Comparison of ENCODE assay signal across 17 cellular contexts in genomic region chr9:136672431-136673087, GRCh38. TPM values are rescaled to one million over a fixed set of nuclear protein-coding genes. Genes with fewer than 3 reads are reported as not detected.
DNase-seq lines count a peak whose midpoint lies in the region; ATAC-seq and TF ChIP-seq lines count a peak whose summit lies in the region.
"Had no signal": no experiment of that assay in that cellular context is flagged by ENCODE, and none has a peak within 500 bp of the region (broad histone marks: within the 10 kb centered on the region; RNA-seq: fewer than 3 reads in every experiment).

No MANE protein-coding gene starts in this region.

- no peaks in the 10 kb centered on the region for H3K9me3 Mint-ChIP-seq in WTC11

- H3K36me3 ChIP-seq in HCT116 (ENCODE audit: control insufficient read depth in 1 of 2, insufficient read depth in 2 of 2, low read length in 2 of 2) (peaks cover 0 to 7% of the 10 kb centered on the region in 2 experiments; a peak in 2 of 4 replicates), mesodermal cell (ENCODE audit: control insufficient read depth, insufficient read depth, low read length) (peaks cover 18% of the 10 kb centered on the region)
- H3K36me3 ChIP-seq: brain microvascular endothelial cell, colonic mucosa had no signal

- ATAC-seq in HCT116 = no peak
- no peak for ATAC-seq in WTC11
- ATAC-seq in HG02610 (IDR thresholded peaks at IDR 0.05; ENCODE audit: unreplicated experiment) = no peak

- TF ChIP-seq CTCF in HCT116 (IDR thresholded peaks at IDR 0.05 in 2 of 3, conservative IDR thresholded peaks at IDR 0.05 in 1 of 3; ENCODE audit: borderline replicate concordance in 1 of 3, insufficient read depth in 1 of 3, low read depth in 2 of 3, low read length in 2 of 3) (no peak), WTC11 (IDR thresholded peaks at IDR 0.05) (no peak)

- CTCF ChIA-PET in HCT116 (lab: Charles Lee) = interaction anchor here (1.1 to 2.3 kb wide), 4 partner anchors 9 to 310 kb away, joined by 3 to 18 read pairs (median 6); partner anchors contain the start of gene DNLZ
- CTCF ChIA-PET in WTC11 (lab: Charles Lee) = interaction anchor here (0.6 to 3.4 kb wide), 35 partner anchors 11 to 357 kb away, joined by 3 to 103 read pairs (median 4); partner anchors contain the start of genes AGPAT2 and DNLZ

- no peak overlapping the region for H3K4me3 Mint-ChIP-seq in WTC11

- H3K4me1 ChIP-seq in HCT116 (ENCODE audit: control insufficient read depth in 1 of 2, insufficient read depth in 2 of 2, low read length in 2 of 2) (peaks cover 0 to 34% of the 10 kb centered on the region in 2 experiments; a peak in 2 of 4 replicates), mesodermal cell (ENCODE audit: control insufficient read depth, insufficient read depth, low read length, poor library complexity, severe bottlenecking) (no peaks in the 10 kb centered on the region)
- H3K4me1 ChIP-seq: colonic mucosa had no signal

- H3K4me3 ChIP-seq in HCT116 (replicated peaks in 1 of 2; ENCODE audit: low read depth in 1 of 2, low read length in 2 of 2) (no peak overlapping the region), mesodermal cell (ENCODE audit: extremely low read depth, insufficient read depth, low read length, poor library complexity, severe bottlenecking) (no peak overlapping the region)
- H3K4me3 ChIP-seq: colonic mucosa, stomach had no signal

- H3K27ac Mint-ChIP-seq in WTC11 = no peak overlapping the region

- H3K4me2 ChIP-seq in HCT116 (ENCODE audit: low read length) = no peak overlapping the region

- H3K9ac ChIP-seq in HCT116 (ENCODE audit: low read length) = no peak overlapping the region

- no peaks in the 10 kb centered on the region for H3K36me3 Mint-ChIP-seq in WTC11

- no TSS peak for BruUV-seq in HCT116 (replicated peaks; lab: Mats Ljungman, UMichigan)

- RAD21 ChIA-PET in HCT116 (lab: Charles Lee; ENCODE audit: low non-redundant PET in 1 of 2, low total read pairs in 2 of 2, uncharacterized antibody in 2 of 2, unreplicated experiment in 2 of 2) = no interaction called here

- POLR2A ChIA-PET in HCT116 (lab: Charles Lee) = interaction anchor here (1.5 kb wide), 1 partner anchor 21 kb away, joined by 5 read pairs; no protein-coding TSS in a partner anchor
- POLR2A ChIA-PET in WTC11 (lab: Charles Lee) = no interaction called here

- DNase-seq in HCT116 (ENCODE audit: low read depth, low spot score) (no peak), WTC11 (ENCODE audit: low spot score) (no peak), SHP77 (lab: John Stamatoyannopoulos, UW) (no peak), NCI-H510A (lab: John Stamatoyannopoulos, UW) (no peak)
- DNase-seq: activated effector memory CD4-positive, alpha-beta T cell treated with anti-CD3 and anti-CD28 coated beads, Interleukin-2, amount 50 U/mL, for 16 hours; brain microvascular endothelial cell; colonic mucosa; DMS79 treated with DMSO at 0.1 percent for 48 hours; KG1; NCI-H187 treated with DMSO at 0.1 percent for 48 hours; NCI-H82; SIG-M5; stomach; WERI-Rb-1 had no signal

- 0 out of 2 replicates have a peak, but pooled peaks cover 2% of the 10 kb centered on the region for H3K4me1 Mint-ChIP-seq in WTC11

- no peak overlapping the region for H2AFZ ChIP-seq in HCT116 (ENCODE audit: low read depth, low read length, poor library complexity, severe bottlenecking)

- no peak for TF ChIP-seq POLR2A in HCT116 (IDR thresholded peaks at IDR 0.05; ENCODE audit: borderline replicate concordance, extremely low read depth, insufficient read depth, insufficient read length)

- no peaks in the 10 kb centered on the region for H3K27me3 ChIP-seq in HCT116 (ENCODE audit: insufficient read depth, low read length)
- H3K27me3 ChIP-seq: brain microvascular endothelial cell had no signal

- 87 to 88% methylated on average over 9 to 10 of the region's 14 CpGs for WGBS in mesodermal cell (ENCODE audit: insufficient coverage in 2 of 2), 2 experiments

- H3K79me2 ChIP-seq in HCT116 (ENCODE audit: insufficient read depth, low read length) = no peaks in the 10 kb centered on the region

- H4K20me1 ChIP-seq in HCT116 (ENCODE audit: insufficient read depth) = no peaks in the 10 kb centered on the region

- H3K9me2 ChIP-seq in HCT116 (ENCODE audit: insufficient read depth) = no peaks in the 10 kb centered on the region

- H3K27ac ChIP-seq in HCT116 (ENCODE audit: low read depth, low read length) (peak overlapping the region; percentile 10; the same call in 1 of the 2 replicates), mesodermal cell (ENCODE audit: low read depth, low read length, severe bottlenecking) (peak overlapping the region; percentile 5)
- H3K27ac ChIP-seq: brain microvascular endothelial cell, colonic mucosa, stomach had no signal

- H3K27me3 Mint-ChIP-seq in WTC11 (ENCODE audit: low read depth) = no peaks in the 10 kb centered on the region

- no peak for TF ChIP-seq RAD21 in HCT116 (IDR thresholded peaks at IDR 0.05; ENCODE audit: low read depth)

- no peaks in the 10 kb centered on the region for H3K9me3 ChIP-seq in HCT116 (ENCODE audit: control insufficient read depth in 1 of 2, insufficient read depth in 1 of 2, low read depth in 1 of 2, low read length in 2 of 2)
- H3K9me3 ChIP-seq in mesodermal cell (ENCODE audit: control insufficient read depth, low read length) = no peaks in the 10 kb centered on the region
- H3K9me3 ChIP-seq: colonic mucosa, stomach had no signal

- intact Hi-C loops in HCT116 (cut with micrococcal nuclease) = no loop called here

TF ChIP-seq in HCT116, 20 proteins besides CTCF, POLR2A, EP300 and RAD21 (continues in another document):
- TF ChIP-seq ELF1 (IDR thresholded peaks at IDR 0.05; ENCODE audit: borderline replicate concordance, low read depth) (no peak), SIN3A (IDR thresholded peaks at IDR 0.05; ENCODE audit: low read depth) (no peak)
- TF ChIP-seq, protein P1, sequence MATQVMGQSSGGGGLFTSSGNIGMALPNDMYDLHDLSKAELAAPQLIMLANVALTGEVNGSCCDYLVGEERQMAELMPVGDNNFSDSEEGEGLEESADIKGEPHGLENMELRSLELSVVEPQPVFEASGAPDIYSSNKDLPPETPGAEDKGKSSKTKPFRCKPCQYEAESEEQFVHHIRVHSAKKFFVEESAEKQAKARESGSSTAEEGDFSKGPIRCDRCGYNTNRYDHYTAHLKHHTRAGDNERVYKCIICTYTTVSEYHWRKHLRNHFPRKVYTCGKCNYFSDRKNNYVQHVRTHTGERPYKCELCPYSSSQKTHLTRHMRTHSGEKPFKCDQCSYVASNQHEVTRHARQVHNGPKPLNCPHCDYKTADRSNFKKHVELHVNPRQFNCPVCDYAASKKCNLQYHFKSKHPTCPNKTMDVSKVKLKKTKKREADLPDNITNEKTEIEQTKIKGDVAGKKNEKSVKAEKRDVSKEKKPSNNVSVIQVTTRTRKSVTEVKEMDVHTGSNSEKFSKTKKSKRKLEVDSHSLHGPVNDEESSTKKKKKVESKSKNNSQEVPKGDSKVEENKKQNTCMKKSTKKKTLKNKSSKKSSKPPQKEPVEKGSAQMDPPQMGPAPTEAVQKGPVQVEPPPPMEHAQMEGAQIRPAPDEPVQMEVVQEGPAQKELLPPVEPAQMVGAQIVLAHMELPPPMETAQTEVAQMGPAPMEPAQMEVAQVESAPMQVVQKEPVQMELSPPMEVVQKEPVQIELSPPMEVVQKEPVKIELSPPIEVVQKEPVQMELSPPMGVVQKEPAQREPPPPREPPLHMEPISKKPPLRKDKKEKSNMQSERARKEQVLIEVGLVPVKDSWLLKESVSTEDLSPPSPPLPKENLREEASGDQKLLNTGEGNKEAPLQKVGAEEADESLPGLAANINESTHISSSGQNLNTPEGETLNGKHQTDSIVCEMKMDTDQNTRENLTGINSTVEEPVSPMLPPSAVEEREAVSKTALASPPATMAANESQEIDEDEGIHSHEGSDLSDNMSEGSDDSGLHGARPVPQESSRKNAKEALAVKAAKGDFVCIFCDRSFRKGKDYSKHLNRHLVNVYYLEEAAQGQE (IDR thresholded peaks at IDR 0.05; ENCODE audit: low read depth) = no peak

TF ChIP-seq in WTC11, 78 proteins besides CTCF, POLR2A, EP300 and RAD21:
- no peak for TF ChIP-seq FOXJ3 (CRISPR knock-in tag; IDR thresholded peaks at IDR 0.05; ENCODE audit: borderline replicate concordance)
- TF ChIP-seq, protein P2, sequence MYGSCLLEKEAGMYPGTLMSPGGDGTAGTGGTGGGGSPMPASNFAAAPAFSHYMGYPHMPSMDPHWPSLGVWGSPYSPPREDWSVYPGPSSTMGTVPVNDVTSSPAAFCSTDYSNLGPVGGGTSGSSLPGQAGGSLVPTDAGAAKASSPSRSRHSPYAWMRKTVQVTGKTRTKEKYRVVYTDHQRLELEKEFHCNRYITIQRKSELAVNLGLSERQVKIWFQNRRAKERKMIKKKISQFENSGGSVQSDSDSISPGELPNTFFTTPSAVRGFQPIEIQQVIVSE (CRISPR knock-in tag; IDR thresholded peaks at IDR 0.05; ENCODE audit: borderline replicate concordance) = peak; percentile 8; the same call in 1 of the 2 replicates

RNA-seq across cellular contexts. Expression of gene EGFL7, which starts 9.8 kb away (rescaled TPM):
- total RNA-seq in HCT116 (2021; ENCODE audit: unreplicated experiment) (82.0 TPM), WTC11 (2021) (54.6 to 64.9 TPM (median 62.8 TPM) in 3 replicates)
- polyA plus RNA-seq in HCT116 (2012) = 87.5 and 89.7 TPM in 2 replicates
- polyA plus RNA-seq in mesodermal cell (2013, experiment 1 of 2) = 188 TPM
- 118 TPM for polyA plus RNA-seq in mesodermal cell (2013, experiment 2 of 2)
- total RNA-seq: OCI-LY7 had no signal

RNA-seq across cellular contexts. Expression of gene AGPAT2, which starts 14.7 kb away (rescaled TPM):
- 86.0 TPM for total RNA-seq in HCT116 (2021; ENCODE audit: unreplicated experiment)
- polyA plus RNA-seq in HCT116 (2012) = 84.7 and 91.2 TPM in 2 replicates
- 40.2 to 42.2 TPM (median 41.2 TPM) in 3 replicates for total RNA-seq in WTC11 (2021)
- 30.0 TPM for polyA plus RNA-seq in mesodermal cell (2013, experiment 1 of 2)
- polyA plus RNA-seq in mesodermal cell (2013, experiment 2 of 2) = 23.8 TPM

RNA-seq across cellular contexts. Expression of gene DIPK1B, which starts 39.8 kb away (rescaled TPM):
- total RNA-seq in HCT116 (2021; ENCODE audit: unreplicated experiment) = 15.6 TPM
- 13.9 and 14.7 TPM in 2 replicates for polyA plus RNA-seq in HCT116 (2012)
- total RNA-seq in WTC11 (2021) = 45.4 to 49.8 TPM (median 48.9 TPM) in 3 replicates
- polyA plus RNA-seq in mesodermal cell (2013, experiment 1 of 2) = 89.9 TPM
- 67.3 TPM for polyA plus RNA-seq in mesodermal cell (2013, experiment 2 of 2)
